21 cellular contexts compared by ENCODE assay signal in the genomic region with DNA sequence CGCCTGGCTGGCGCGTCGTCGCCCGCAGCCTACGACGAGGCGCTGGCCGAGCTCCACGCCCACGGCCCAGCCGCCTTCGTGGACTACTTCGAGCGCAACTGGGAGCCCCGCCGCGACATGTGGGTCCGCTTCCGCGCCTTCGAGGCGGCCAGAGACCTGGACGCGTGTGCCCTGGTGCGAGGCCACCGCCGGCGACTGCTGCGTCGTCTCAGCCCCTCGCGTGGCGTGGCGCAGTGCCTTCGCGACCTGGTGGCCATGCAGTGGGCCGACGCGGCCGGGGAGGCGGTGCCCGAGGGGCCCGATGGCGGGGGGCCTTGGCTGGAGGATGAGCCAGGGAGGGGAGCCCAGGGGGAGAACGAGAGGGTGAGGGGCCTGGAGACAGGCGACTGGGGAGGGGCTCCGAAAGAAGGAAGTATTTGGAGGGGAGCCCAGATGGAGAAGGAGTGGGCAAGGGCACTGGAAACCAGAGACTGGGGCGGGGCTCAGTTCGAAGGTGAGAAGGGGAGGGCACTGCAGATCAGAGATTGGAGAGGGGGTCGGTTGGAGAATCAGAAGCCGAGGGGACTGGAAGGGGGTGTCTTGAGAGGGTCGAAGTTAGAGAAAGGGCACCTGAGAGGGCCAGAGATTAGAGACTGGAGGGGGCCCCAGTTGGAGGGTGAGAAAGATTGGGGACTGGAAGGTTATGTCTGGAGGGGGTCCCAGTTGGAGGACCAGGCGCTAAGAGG. TPM values are rescaled to one million over a fixed set of nuclear protein-coding genes. Genes with fewer than 3 reads are reported as not detected.
DNase-seq lines count a peak whose midpoint lies in the region; ATAC-seq and TF ChIP-seq lines count a peak whose summit lies in the region.
"Had no signal": no experiment of that assay in that cellular context is flagged by ENCODE, and none has a peak within 500 bp of the region (broad histone marks: within the 10 kb centered on the region; RNA-seq: fewer than 3 reads in every experiment).

No MANE protein-coding gene starts in this region.

- no peaks in the 10 kb centered on the region for H3K9me3 Mint-ChIP-seq in activated naive CD4-positive, alpha-beta T cell treated with anti-CD3 and anti-CD28 coated beads, Interleukin-2, amount 10 ng/mL, durations not matched to agents 7 days and 5 days
- H3K9me3 Mint-ChIP-seq in activated naive CD4-positive, alpha-beta T cell treated with anti-CD3 and anti-CD28 coated beads, Interleukin-2, amount 50 U/mL, for 72 hours: no peaks in the 10 kb centered on the region
- H3K9me3 Mint-ChIP-seq in chondrocyte (ENCODE audit: low read depth): no peaks in the 10 kb centered on the region
- H3K9me3 Mint-ChIP-seq in stimulated activated effector memory CD8-positive, alpha-beta T cell treated with anti-CD3 and anti-CD28 coated beads, Interleukin-12 subunit alpha, Interleukin-12 subunit beta, amount 100 ng/mL, for 72 hours: no peaks in the 10 kb centered on the region
- H3K9me3 Mint-ChIP-seq: CD4-positive, alpha-beta memory T cell had no signal

- no peak overlapping the region for H3K4me3 ChIP-seq in HEK293 (ENCODE audit: low read depth, low read length)

- peaks cover 29% of the 10 kb centered on the region for H3K27me3 Mint-ChIP-seq in activated naive CD4-positive, alpha-beta T cell treated with anti-CD3 and anti-CD28 coated beads, Interleukin-2, amount 10 ng/mL, durations not matched to agents 7 days and 5 days
- H3K27me3 Mint-ChIP-seq in chondrocyte (ENCODE audit: low read depth): no peaks in the 10 kb centered on the region
- H3K27me3 Mint-ChIP-seq: CD4-positive, alpha-beta memory T cell had no signal

- peaks cover 18% of the 10 kb centered on the region for H3K36me3 Mint-ChIP-seq in activated naive CD4-positive, alpha-beta T cell treated with anti-CD3 and anti-CD28 coated beads, Interleukin-2, amount 10 ng/mL, durations not matched to agents 7 days and 5 days
- peaks cover 0 to 6% of the 10 kb centered on the region in 2 donors for H3K36me3 Mint-ChIP-seq in activated naive CD4-positive, alpha-beta T cell treated with anti-CD3 and anti-CD28 coated beads, Interleukin-2, amount 50 U/mL, for 72 hours
- no peaks in the 10 kb centered on the region for H3K36me3 Mint-ChIP-seq in chondrocyte (ENCODE audit: low read depth)
- peaks cover 14% of the 10 kb centered on the region for H3K36me3 Mint-ChIP-seq in stimulated activated effector memory CD8-positive, alpha-beta T cell treated with anti-CD3 and anti-CD28 coated beads, Interleukin-12 subunit alpha, Interleukin-12 subunit beta, amount 100 ng/mL, for 72 hours

- no peak for TF ChIP-seq CTCF in HEK293 (tag by site-specific recombination; IDR thresholded peaks at IDR 0.05)
- no peak for TF ChIP-seq CTCF in chondrocyte (IDR thresholded peaks at IDR 0.05)
- no peak for TF ChIP-seq CTCF in GM20000 (IDR thresholded peaks at IDR 0.05; ENCODE audit: extremely low read depth, missing control alignments)

- H3K4me1 Mint-ChIP-seq in activated naive CD4-positive, alpha-beta T cell treated with anti-CD3 and anti-CD28 coated beads, Interleukin-2, amount 10 ng/mL, durations not matched to agents 7 days and 5 days: peaks cover 14% of the 10 kb centered on the region
- peaks cover 2% of the 10 kb centered on the region for H3K4me1 Mint-ChIP-seq in chondrocyte (ENCODE audit: low read depth)
- peaks cover 18% of the 10 kb centered on the region for H3K4me1 Mint-ChIP-seq in stimulated activated effector memory CD8-positive, alpha-beta T cell treated with anti-CD3 and anti-CD28 coated beads, Interleukin-12 subunit alpha, Interleukin-12 subunit beta, amount 100 ng/mL, for 72 hours

- DNase-seq in activated naive CD4-positive, alpha-beta T cell treated with anti-CD3 and anti-CD28 coated beads, Interleukin-2, amount 10 ng/mL, durations not matched to agents 7 days and 5 days: no peak
- no peak for DNase-seq in activated naive CD4-positive, alpha-beta T cell treated with anti-CD3 and anti-CD28 coated beads, Interleukin-2, amount 50 U/mL, for 72 hours (ENCODE audit: low spot score in 2 of 2)
- DNase-seq in chondrocyte (ENCODE audit: low spot score): peak; percentile 87
- DNase-seq in stimulated activated effector memory CD8-positive, alpha-beta T cell treated with anti-CD3 and anti-CD28 coated beads, Interleukin-12 subunit alpha, Interleukin-12 subunit beta, amount 100 ng/mL, for 72 hours (ENCODE audit: low spot score in 2 of 2): no peak
- no peak for DNase-seq in GM20000 (ENCODE audit: low spot score)
- no peak for DNase-seq in globus pallidus (ENCODE audit: low spot score)
- DNase-seq: C1 segment of cervical spinal cord; CD4-positive, alpha-beta memory T cell; DMS53; NCI-H1092 treated with DMSO at 0.1 percent for 48 hours; NCI-H1436; NCI-H187; NCI-H2081 treated with DMSO at 0.1 percent for 48 hours; NCI-H2171; NCI-H226; NCI-H510A; SHP77 had no signal

- POLR2A ChIA-PET in HEK293 (lab: Yijun Ruan, JAX): interaction anchor here (1.6 kb wide), 1 partner anchor 8 kb away, joined by 7 read pairs; no protein-coding TSS in a partner anchor

- CTCF ChIA-PET in activated naive CD4-positive, alpha-beta T cell treated with anti-CD3 and anti-CD28 coated beads, Interleukin-2, amount 10 ng/mL, durations not matched to agents 7 days and 5 days (lab: Charles Lee): interaction anchor here (0.7 to 1.9 kb wide), 5 partner anchors 8 to 89 kb away, joined by 3 to 12 read pairs (median 5); no protein-coding TSS in a partner anchor
- CTCF ChIA-PET in HEK293 (lab: Yijun Ruan, JAX): interaction anchor here (0.6 to 0.7 kb wide), 2 partner anchors 26 to 414 kb away, joined by 3 to 5 read pairs; no protein-coding TSS in a partner anchor

- peak overlapping the region; percentile 55 for H3K27ac Mint-ChIP-seq in activated naive CD4-positive, alpha-beta T cell treated with anti-CD3 and anti-CD28 coated beads, Interleukin-2, amount 10 ng/mL, durations not matched to agents 7 days and 5 days
- peak overlapping the region in 1 of 2 donors; percentile 71 for H3K27ac Mint-ChIP-seq in activated naive CD4-positive, alpha-beta T cell treated with anti-CD3 and anti-CD28 coated beads, Interleukin-2, amount 50 U/mL, for 72 hours
- H3K27ac Mint-ChIP-seq in chondrocyte (ENCODE audit: unreplicated experiment): no peak overlapping the region
- H3K27ac Mint-ChIP-seq in stimulated activated effector memory CD8-positive, alpha-beta T cell treated with anti-CD3 and anti-CD28 coated beads, Interleukin-12 subunit alpha, Interleukin-12 subunit beta, amount 100 ng/mL, for 72 hours: peak overlapping the region; percentile 32
- H3K27ac Mint-ChIP-seq: CD4-positive, alpha-beta memory T cell had no signal

- no peak for ATAC-seq in activated naive CD4-positive, alpha-beta T cell treated with anti-CD3 and anti-CD28 coated beads, Interleukin-2, amount 50 U/mL, for 72 hours
- no peak for ATAC-seq in stimulated activated effector memory CD8-positive, alpha-beta T cell treated with anti-CD3 and anti-CD28 coated beads, Interleukin-12 subunit alpha, Interleukin-12 subunit beta, amount 100 ng/mL, for 72 hours
- no peak for ATAC-seq in GM19324 (IDR thresholded peaks at IDR 0.05; ENCODE audit: low FRiP score, unreplicated experiment)
- ATAC-seq: Panc1 had no signal

- H3K9me3 ChIP-seq in HEK293 (ENCODE audit: control insufficient read depth, insufficient read depth, low read depth, low read length): no peaks in the 10 kb centered on the region

- no peak overlapping the region for H3K27ac ChIP-seq in HEK293 (ENCODE audit: extremely low read depth, low read depth, low read length)
- H3K27ac ChIP-seq: RWPE1 had no signal

- H3K4me3 Mint-ChIP-seq in activated naive CD4-positive, alpha-beta T cell treated with anti-CD3 and anti-CD28 coated beads, Interleukin-2, amount 10 ng/mL, durations not matched to agents 7 days and 5 days: no peak overlapping the region
- no peak overlapping the region for H3K4me3 Mint-ChIP-seq in chondrocyte (ENCODE audit: unreplicated experiment)
- H3K4me3 Mint-ChIP-seq in stimulated activated effector memory CD8-positive, alpha-beta T cell treated with anti-CD3 and anti-CD28 coated beads, Interleukin-12 subunit alpha, Interleukin-12 subunit beta, amount 100 ng/mL, for 72 hours: no peak overlapping the region

- peaks cover 0 to 12% of the 10 kb centered on the region in 2 experiments; a peak in 2 of 3 replicates for H3K36me3 ChIP-seq in HEK293 (ENCODE audit: control insufficient read depth in 2 of 2, insufficient read depth in 1 of 2, low read length in 2 of 2)

- 0 out of 2 replicates have a peak, but pooled peaks cover 2% of the 10 kb centered on the region for H3K4me1 ChIP-seq in HEK293 (ENCODE audit: control insufficient read depth, insufficient read depth, low read length)

TF ChIP-seq in HEK293, 187 proteins besides CTCF, POLR2A, EP300 and RAD21:
- TF ChIP-seq KLF8 (tag by site-specific recombination; IDR thresholded peaks at IDR 0.05): no peak
- peak; percentile 59; the same call in 1 of the 2 replicates for TF ChIP-seq ZIC2 (tag by site-specific recombination; IDR thresholded peaks at IDR 0.05)

RNA-seq across cellular contexts. Expression of gene ZSWIM9, which starts 24.8 kb away (rescaled TPM):
- 10 to 100 TPM in 1 of 2 donors, 1 to 10 TPM in 1; 9.0 to 10.2 TPM for total RNA-seq in activated naive CD4-positive, alpha-beta T cell treated with anti-CD3 and anti-CD28 coated beads, Interleukin-2, amount 50 U/mL, for 72 hours
- total RNA-seq in chondrocyte: 5.0 to 5.9 TPM (median 5.6 TPM) in 3 replicates

RNA-seq across cellular contexts. Expression of gene LIG1, which starts 25.1 kb away (rescaled TPM):
- 100 to 1,000 TPM; 180 to 231 TPM for total RNA-seq in activated naive CD4-positive, alpha-beta T cell treated with anti-CD3 and anti-CD28 coated beads, Interleukin-2, amount 50 U/mL, for 72 hours
- 12.1 to 24.7 TPM (median 17.0 TPM) in 3 replicates for total RNA-seq in chondrocyte
